Comparison of ENCODE assay signal across 11 cellular contexts in the genomic region with DNA sequence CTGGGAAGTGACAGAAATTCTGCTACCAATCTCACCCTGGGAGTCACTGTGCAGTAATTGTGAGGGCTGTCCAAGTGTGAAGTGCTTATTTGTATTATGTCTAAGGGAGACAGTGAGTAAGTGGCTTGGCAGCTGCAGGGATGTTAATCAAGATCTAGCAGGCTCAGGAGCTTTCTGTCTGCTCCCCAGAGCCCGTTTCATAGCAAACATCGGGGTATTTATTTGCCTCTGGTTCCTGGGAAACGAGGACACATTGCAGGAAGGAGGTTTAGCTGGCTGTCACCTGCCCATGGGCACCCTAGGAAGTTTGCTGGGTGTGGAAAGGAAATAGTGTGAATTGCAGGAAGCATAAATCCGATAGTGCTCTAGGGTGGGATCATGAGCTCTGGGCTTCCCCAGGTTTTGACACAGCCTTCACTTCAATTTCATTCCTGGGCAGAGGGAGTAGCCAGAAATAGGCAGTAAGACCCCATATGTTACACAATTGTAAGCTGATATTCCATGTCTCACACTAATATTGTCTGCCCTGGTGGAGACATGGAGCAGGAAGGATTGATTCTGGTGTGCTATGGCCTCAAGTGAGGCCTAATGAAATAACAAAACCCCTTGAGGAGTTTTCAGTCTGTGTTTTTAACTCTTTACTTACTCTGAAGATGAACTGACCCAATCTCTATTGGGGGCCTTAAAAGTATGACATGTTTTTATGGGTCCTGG.
DNase-seq lines count a peak whose midpoint lies in the region; ATAC-seq and TF ChIP-seq lines count a peak whose summit lies in the region.
"Had no signal": no experiment of that assay in that cellular context is flagged by ENCODE, and none has a peak within 500 bp of the region (broad histone marks: within the 10 kb centered on the region; RNA-seq: fewer than 3 reads in every experiment).

No MANE protein-coding gene starts in this region.

- TF ChIP-seq CTCF in endodermal cell (conservative IDR thresholded peaks at IDR 0.05) (no peak), nephron progenitor cell (IDR thresholded peaks at IDR 0.05) (no peak), GM10248 (IDR thresholded peaks at IDR 0.05; ENCODE audit: control extremely low read depth, extremely low read depth, low read depth, missing control alignments) (no peak)

- WGBS in endodermal cell (ENCODE audit: insufficient coverage in 1 of 2, insufficient read length in 1 of 2), 2 experiments = 69% methylated on average over 4 of the region's 4 CpGs; no CpG with 5 or more reads in 1 of the 2 experiments

- ATAC-seq in GM19452 (IDR thresholded peaks at IDR 0.05; ENCODE audit: unreplicated experiment) = no peak
- ATAC-seq: activated CD4-positive, CD25-positive, alpha-beta regulatory T cell treated with anti-CD3 and anti-CD28 coated beads, Interleukin-2, amount 50 U/mL, for 24 hours had no signal

- no peak overlapping the region for H3K4me3 Mint-ChIP-seq in endodermal cell
- H3K4me3 Mint-ChIP-seq in nephron progenitor cell = peak overlapping the region; percentile 35

- POLR2A ChIA-PET in GM10248 (lab: Yijun Ruan, JAX) = no interaction called here

- CTCF ChIA-PET in GM10248 (lab: Yijun Ruan, JAX) = interaction anchor here (1.2 to 1.3 kb wide), 2 partner anchors 10 to 544 kb away, joined by 4 read pairs; no protein-coding TSS in a partner anchor

- peaks cover 12% of the 10 kb centered on the region for H3K9me3 Mint-ChIP-seq in endodermal cell
- peaks cover 8% of the 10 kb centered on the region for H3K9me3 Mint-ChIP-seq in nephron progenitor cell

- H3K9me3 ChIP-seq in endodermal cell (ENCODE audit: control insufficient read depth, low read length) = no peaks in the 10 kb centered on the region

- H3K27me3 ChIP-seq in endodermal cell (ENCODE audit: control insufficient read depth, insufficient read depth, low read length, poor library complexity, severe bottlenecking) = no peaks in the 10 kb centered on the region

- H3K36me3 Mint-ChIP-seq in endodermal cell (ENCODE audit: low read depth) = peaks cover under 1% of the 10 kb centered on the region
- H3K36me3 Mint-ChIP-seq in nephron progenitor cell (ENCODE audit: low read depth) = no peaks in the 10 kb centered on the region

- peaks cover 9% of the 10 kb centered on the region for H3K4me1 ChIP-seq in endodermal cell (ENCODE audit: control insufficient read depth, insufficient read depth, low read length)

- H3K36me3 ChIP-seq in endodermal cell (ENCODE audit: control insufficient read depth, insufficient read depth, low read length) = no peaks in the 10 kb centered on the region

- no peak overlapping the region for H3K4me3 ChIP-seq in endodermal cell (ENCODE audit: low read length)

- H3K27ac ChIP-seq in endodermal cell (ENCODE audit: low read depth, low read length) = no peak overlapping the region
- H3K27ac ChIP-seq: KMS-11 had no signal

- H3K9ac ChIP-seq in endodermal cell (ENCODE audit: extremely low read depth, low read length, poor library complexity, severe bottlenecking) = no peak overlapping the region
- H3K9ac ChIP-seq: KMS-11 had no signal

- H3K27me3 Mint-ChIP-seq in endodermal cell (ENCODE audit: insufficient read depth) (peaks cover 11% of the 10 kb centered on the region), nephron progenitor cell (ENCODE audit: low read depth, poor library complexity) (peaks cover 3% of the 10 kb centered on the region)

- H3K27ac Mint-ChIP-seq in endodermal cell (no peak overlapping the region), nephron progenitor cell (peak overlapping the region; percentile 60)

- DNase-seq in DMS53 treated with DMSO at 0.1 percent for 48 hours (lab: John Stamatoyannopoulos, UW; ENCODE audit: unreplicated experiment) (peak; percentile 33), NCI-H345 treated with DMSO at 0.1 percent for 48 hours (lab: John Stamatoyannopoulos, UW; ENCODE audit: unreplicated experiment) (peak; percentile 44), endodermal cell (peak; percentile 67), nephron progenitor cell (no peak), HK-2 (ENCODE audit: unreplicated experiment) (no peak), CD1c-positive myeloid dendritic cell (ENCODE audit: extremely low spot score) (no peak), GM10248 (ENCODE audit: extremely low spot score) (no peak)
- DNase-seq: HCEC 1CT had no signal

- H3K4me1 Mint-ChIP-seq in endodermal cell (peaks cover 11% of the 10 kb centered on the region), nephron progenitor cell (peaks cover 19% of the 10 kb centered on the region)

Comparison
In these comparisons a context has a peak if more than half of its experiments do, and no peak if none do; other contexts are left out.
1. DNase-seq: peak in DMS53 treated with DMSO at 0.1 percent for 48 hours (single experiment), NCI-H345 treated with DMSO at 0.1 percent for 48 hours (single experiment) and endodermal cell (single experiment); none in nephron progenitor cell (single experiment), HK-2 (single experiment), CD1c-positive myeloid dendritic cell (single experiment) and GM10248 (single experiment).